1 cellular context compared by ENCODE assay signal in the genomic region with DNA sequence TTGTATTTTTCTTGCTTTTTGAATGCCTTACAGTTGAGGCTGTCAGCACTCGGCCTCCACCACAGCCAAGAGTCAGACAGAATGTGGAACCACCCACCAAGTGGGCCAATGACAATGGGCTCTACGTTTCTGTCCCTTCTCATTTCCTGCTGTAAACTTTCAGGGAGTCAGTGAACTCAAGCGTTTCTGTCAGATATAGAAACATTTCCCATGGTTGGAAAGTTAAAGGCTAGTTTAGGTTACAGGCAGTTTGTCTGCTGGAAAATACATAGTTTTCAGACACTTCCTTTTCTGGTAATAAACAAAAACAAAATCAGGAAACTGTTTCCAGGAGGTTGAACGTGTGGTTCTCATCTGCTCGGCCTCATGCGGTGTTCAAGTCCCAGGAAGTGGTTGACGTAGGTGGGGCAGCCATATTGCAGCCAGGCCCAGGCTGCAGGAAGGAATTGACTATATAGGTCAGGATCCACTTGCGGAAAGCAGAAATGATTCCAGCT.
TF ChIP-seq lines count a peak whose summit lies in the region.

No MANE protein-coding gene starts in this region.

TF ChIP-seq in H1, 55 proteins besides CTCF, POLR2A, EP300 and RAD21 (continued from another document):
- TF ChIP-seq CTBP2 (IDR thresholded peaks at IDR 0.05; ENCODE audit: borderline replicate concordance, insufficient read depth, insufficient read length, low read length), result no peak
- TF ChIP-seq EZH2 (IDR thresholded peaks at IDR 0.05; ENCODE audit: low read depth, low read length, severe bottlenecking), result no peak
- TF ChIP-seq CREB1 (IDR thresholded peaks at IDR 0.05), result no peak
- TF ChIP-seq SUZ12 (IDR thresholded peaks at IDR 0.05; ENCODE audit: low read length), result no peak
- TF ChIP-seq, protein P1, sequence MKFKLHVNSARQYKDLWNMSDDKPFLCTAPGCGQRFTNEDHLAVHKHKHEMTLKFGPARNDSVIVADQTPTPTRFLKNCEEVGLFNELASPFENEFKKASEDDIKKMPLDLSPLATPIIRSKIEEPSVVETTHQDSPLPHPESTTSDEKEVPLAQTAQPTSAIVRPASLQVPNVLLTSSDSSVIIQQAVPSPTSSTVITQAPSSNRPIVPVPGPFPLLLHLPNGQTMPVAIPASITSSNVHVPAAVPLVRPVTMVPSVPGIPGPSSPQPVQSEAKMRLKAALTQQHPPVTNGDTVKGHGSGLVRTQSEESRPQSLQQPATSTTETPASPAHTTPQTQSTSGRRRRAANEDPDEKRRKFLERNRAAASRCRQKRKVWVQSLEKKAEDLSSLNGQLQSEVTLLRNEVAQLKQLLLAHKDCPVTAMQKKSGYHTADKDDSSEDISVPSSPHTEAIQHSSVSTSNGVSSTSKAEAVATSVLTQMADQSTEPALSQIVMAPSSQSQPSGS (IDR thresholded peaks at IDR 0.05; ENCODE audit: low read length), result no peak
- TF ChIP-seq PHF8 (conservative IDR thresholded peaks at IDR 0.05; ENCODE audit: low read depth, low read length), result no peak
- no peak for TF ChIP-seq ZNF274 (IDR thresholded peaks at IDR 0.05; ENCODE audit: borderline replicate concordance, extremely low read depth, low read length)
- TF ChIP-seq TEAD4 (IDR thresholded peaks at IDR 0.05; ENCODE audit: low read depth, low read length), result no peak
- TF ChIP-seq TCF12 (IDR thresholded peaks at IDR 0.05; ENCODE audit: low read depth, low read length), result no peak
- no peak for TF ChIP-seq TAF7 (optimal IDR thresholded peaks at IDR 0.05; ENCODE audit: borderline replicate concordance, low read depth, low read length)
- TF ChIP-seq RFX5 (IDR thresholded peaks at IDR 0.05; ENCODE audit: borderline replicate concordance, low read depth, low read length), result no peak
- TF ChIP-seq JUND (IDR thresholded peaks at IDR 0.05; ENCODE audit: low read length), result no peak
- no peak for TF ChIP-seq NRF1 (IDR thresholded peaks at IDR 0.05; ENCODE audit: low read depth, low read length)
- TF ChIP-seq, protein P2, sequence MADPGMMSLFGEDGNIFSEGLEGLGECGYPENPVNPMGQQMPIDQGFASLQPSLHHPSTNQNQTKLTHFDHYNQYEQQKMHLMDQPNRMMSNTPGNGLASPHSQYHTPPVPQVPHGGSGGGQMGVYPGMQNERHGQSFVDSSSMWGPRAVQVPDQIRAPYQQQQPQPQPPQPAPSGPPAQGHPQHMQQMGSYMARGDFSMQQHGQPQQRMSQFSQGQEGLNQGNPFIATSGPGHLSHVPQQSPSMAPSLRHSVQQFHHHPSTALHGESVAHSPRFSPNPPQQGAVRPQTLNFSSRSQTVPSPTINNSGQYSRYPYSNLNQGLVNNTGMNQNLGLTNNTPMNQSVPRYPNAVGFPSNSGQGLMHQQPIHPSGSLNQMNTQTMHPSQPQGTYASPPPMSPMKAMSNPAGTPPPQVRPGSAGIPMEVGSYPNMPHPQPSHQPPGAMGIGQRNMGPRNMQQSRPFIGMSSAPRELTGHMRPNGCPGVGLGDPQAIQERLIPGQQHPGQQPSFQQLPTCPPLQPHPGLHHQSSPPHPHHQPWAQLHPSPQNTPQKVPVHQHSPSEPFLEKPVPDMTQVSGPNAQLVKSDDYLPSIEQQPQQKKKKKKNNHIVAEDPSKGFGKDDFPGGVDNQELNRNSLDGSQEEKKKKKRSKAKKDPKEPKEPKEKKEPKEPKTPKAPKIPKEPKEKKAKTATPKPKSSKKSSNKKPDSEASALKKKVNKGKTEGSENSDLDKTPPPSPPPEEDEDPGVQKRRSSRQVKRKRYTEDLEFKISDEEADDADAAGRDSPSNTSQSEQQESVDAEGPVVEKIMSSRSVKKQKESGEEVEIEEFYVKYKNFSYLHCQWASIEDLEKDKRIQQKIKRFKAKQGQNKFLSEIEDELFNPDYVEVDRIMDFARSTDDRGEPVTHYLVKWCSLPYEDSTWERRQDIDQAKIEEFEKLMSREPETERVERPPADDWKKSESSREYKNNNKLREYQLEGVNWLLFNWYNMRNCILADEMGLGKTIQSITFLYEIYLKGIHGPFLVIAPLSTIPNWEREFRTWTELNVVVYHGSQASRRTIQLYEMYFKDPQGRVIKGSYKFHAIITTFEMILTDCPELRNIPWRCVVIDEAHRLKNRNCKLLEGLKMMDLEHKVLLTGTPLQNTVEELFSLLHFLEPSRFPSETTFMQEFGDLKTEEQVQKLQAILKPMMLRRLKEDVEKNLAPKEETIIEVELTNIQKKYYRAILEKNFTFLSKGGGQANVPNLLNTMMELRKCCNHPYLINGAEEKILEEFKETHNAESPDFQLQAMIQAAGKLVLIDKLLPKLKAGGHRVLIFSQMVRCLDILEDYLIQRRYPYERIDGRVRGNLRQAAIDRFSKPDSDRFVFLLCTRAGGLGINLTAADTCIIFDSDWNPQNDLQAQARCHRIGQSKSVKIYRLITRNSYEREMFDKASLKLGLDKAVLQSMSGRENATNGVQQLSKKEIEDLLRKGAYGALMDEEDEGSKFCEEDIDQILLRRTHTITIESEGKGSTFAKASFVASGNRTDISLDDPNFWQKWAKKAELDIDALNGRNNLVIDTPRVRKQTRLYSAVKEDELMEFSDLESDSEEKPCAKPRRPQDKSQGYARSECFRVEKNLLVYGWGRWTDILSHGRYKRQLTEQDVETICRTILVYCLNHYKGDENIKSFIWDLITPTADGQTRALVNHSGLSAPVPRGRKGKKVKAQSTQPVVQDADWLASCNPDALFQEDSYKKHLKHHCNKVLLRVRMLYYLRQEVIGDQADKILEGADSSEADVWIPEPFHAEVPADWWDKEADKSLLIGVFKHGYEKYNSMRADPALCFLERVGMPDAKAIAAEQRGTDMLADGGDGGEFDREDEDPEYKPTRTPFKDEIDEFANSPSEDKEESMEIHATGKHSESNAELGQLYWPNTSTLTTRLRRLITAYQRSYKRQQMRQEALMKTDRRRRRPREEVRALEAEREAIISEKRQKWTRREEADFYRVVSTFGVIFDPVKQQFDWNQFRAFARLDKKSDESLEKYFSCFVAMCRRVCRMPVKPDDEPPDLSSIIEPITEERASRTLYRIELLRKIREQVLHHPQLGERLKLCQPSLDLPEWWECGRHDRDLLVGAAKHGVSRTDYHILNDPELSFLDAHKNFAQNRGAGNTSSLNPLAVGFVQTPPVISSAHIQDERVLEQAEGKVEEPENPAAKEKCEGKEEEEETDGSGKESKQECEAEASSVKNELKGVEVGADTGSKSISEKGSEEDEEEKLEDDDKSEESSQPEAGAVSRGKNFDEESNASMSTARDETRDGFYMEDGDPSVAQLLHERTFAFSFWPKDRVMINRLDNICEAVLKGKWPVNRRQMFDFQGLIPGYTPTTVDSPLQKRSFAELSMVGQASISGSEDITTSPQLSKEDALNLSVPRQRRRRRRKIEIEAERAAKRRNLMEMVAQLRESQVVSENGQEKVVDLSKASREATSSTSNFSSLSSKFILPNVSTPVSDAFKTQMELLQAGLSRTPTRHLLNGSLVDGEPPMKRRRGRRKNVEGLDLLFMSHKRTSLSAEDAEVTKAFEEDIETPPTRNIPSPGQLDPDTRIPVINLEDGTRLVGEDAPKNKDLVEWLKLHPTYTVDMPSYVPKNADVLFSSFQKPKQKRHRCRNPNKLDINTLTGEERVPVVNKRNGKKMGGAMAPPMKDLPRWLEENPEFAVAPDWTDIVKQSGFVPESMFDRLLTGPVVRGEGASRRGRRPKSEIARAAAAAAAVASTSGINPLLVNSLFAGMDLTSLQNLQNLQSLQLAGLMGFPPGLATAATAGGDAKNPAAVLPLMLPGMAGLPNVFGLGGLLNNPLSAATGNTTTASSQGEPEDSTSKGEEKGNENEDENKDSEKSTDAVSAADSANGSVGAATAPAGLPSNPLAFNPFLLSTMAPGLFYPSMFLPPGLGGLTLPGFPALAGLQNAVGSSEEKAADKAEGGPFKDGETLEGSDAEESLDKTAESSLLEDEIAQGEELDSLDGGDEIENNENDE (IDR thresholded peaks at IDR 0.05; ENCODE audit: insufficient replicate concordance, low read length), result no peak
- no peak for TF ChIP-seq FOSL1 (IDR thresholded peaks at IDR 0.05; ENCODE audit: insufficient read depth, low read depth, low read length)
